ENCODE assay signal across 1 cellular context in the genomic region with DNA sequence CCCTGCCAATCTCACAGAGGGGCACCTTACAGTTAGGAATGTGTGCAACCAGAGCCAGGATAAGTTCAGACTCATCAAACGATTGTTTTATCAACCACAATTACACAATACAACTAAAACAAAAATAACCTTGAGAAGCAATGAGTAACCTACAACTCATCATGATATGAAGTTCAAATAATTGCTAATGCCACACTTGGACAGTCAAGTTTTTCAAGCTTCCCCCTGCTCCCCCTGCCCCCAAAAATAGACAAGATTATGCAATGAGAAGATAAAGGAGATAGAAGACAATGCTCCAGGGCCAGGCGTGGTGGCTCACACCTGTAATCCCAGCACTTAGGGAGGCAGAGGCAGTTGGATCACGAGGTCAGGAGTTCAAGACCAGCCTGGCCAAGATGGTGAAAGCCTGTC.
TF ChIP-seq lines count a peak whose summit lies in the region.

No MANE protein-coding gene starts in this region.

TF ChIP-seq in HepG2, 621 proteins besides CTCF, POLR2A, EP300 and RAD21 (continued from another document and continues in another):
- TF ChIP-seq, protein P1, sequence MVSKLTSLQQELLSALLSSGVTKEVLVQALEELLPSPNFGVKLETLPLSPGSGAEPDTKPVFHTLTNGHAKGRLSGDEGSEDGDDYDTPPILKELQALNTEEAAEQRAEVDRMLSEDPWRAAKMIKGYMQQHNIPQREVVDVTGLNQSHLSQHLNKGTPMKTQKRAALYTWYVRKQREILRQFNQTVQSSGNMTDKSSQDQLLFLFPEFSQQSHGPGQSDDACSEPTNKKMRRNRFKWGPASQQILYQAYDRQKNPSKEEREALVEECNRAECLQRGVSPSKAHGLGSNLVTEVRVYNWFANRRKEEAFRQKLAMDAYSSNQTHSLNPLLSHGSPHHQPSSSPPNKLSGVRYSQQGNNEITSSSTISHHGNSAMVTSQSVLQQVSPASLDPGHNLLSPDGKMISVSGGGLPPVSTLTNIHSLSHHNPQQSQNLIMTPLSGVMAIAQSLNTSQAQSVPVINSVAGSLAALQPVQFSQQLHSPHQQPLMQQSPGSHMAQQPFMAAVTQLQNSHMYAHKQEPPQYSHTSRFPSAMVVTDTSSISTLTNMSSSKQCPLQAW (CRISPR knock-in tag; IDR thresholded peaks at IDR 0.05), result no peak
- TF ChIP-seq PAX8 (CRISPR knock-in tag; IDR thresholded peaks at IDR 0.05; ENCODE audit: borderline replicate concordance) (no peak), ZNF260 (CRISPR knock-in tag; IDR thresholded peaks at IDR 0.05; ENCODE audit: borderline replicate concordance, low read depth) (no peak), ZFY (CRISPR knock-in tag; IDR thresholded peaks at IDR 0.05) (no peak), ISL2 (CRISPR knock-in tag; IDR thresholded peaks at IDR 0.05) (peak; percentile 72), GTF3A (CRISPR knock-in tag; conservative IDR thresholded peaks at IDR 0.05) (no peak), ZNF569 (CRISPR knock-in tag; IDR thresholded peaks at IDR 0.05; ENCODE audit: borderline replicate concordance) (no peak), ZNF577 (CRISPR knock-in tag; IDR thresholded peaks at IDR 0.05; ENCODE audit: borderline replicate concordance, low read depth) (no peak), CCDC6 (CRISPR knock-in tag; IDR thresholded peaks at IDR 0.05) (no peak), ZNF530 (CRISPR knock-in tag; IDR thresholded peaks at IDR 0.05; ENCODE audit: low read depth) (no peak), ZNF333 (CRISPR knock-in tag; IDR thresholded peaks at IDR 0.05; ENCODE audit: borderline replicate concordance) (no peak), ZNF790 (CRISPR knock-in tag; IDR thresholded peaks at IDR 0.05; ENCODE audit: borderline replicate concordance) (no peak), ZGPAT (CRISPR knock-in tag; IDR thresholded peaks at IDR 0.05) (0 out of 2 replicates have a peak, but pooled peaks have one; percentile 40), CEBPB (IDR thresholded peaks at IDR 0.05; ENCODE audit: borderline replicate concordance, low read depth, low read length) (peak; percentile 64; the same call in 1 of the 2 replicates), ZNF773 (CRISPR knock-in tag; IDR thresholded peaks at IDR 0.05; ENCODE audit: borderline replicate concordance) (no peak), GTF2F1 (IDR thresholded peaks at IDR 0.05; ENCODE audit: low read length) (no peak), CREB3 (CRISPR knock-in tag; IDR thresholded peaks at IDR 0.05) (no peak), GLI4 (CRISPR knock-in tag; IDR thresholded peaks at IDR 0.05; ENCODE audit: borderline replicate concordance) (no peak), ZNF891 (CRISPR knock-in tag; IDR thresholded peaks at IDR 0.05) (no peak), CENPBD1 (CRISPR knock-in tag; IDR thresholded peaks at IDR 0.05; ENCODE audit: borderline replicate concordance, low read depth) (no peak), TEAD2 (CRISPR knock-in tag; IDR thresholded peaks at IDR 0.05) (no peak), CC2D1A (CRISPR knock-in tag; IDR thresholded peaks at IDR 0.05) (no peak), ZNF501 (CRISPR knock-in tag; IDR thresholded peaks at IDR 0.05) (no peak), ZBTB46 (CRISPR knock-in tag; IDR thresholded peaks at IDR 0.05; ENCODE audit: borderline replicate concordance) (no peak), JDP2 (CRISPR knock-in tag; IDR thresholded peaks at IDR 0.05; ENCODE audit: borderline replicate concordance) (no peak), XBP1 (CRISPR knock-in tag; IDR thresholded peaks at IDR 0.05) (no peak), POLR2G (IDR thresholded peaks at IDR 0.05; ENCODE audit: low read depth, low read length) (no peak), MEIS2 (CRISPR knock-in tag; IDR thresholded peaks at IDR 0.05) (no peak)
- TF ChIP-seq, protein P2, sequence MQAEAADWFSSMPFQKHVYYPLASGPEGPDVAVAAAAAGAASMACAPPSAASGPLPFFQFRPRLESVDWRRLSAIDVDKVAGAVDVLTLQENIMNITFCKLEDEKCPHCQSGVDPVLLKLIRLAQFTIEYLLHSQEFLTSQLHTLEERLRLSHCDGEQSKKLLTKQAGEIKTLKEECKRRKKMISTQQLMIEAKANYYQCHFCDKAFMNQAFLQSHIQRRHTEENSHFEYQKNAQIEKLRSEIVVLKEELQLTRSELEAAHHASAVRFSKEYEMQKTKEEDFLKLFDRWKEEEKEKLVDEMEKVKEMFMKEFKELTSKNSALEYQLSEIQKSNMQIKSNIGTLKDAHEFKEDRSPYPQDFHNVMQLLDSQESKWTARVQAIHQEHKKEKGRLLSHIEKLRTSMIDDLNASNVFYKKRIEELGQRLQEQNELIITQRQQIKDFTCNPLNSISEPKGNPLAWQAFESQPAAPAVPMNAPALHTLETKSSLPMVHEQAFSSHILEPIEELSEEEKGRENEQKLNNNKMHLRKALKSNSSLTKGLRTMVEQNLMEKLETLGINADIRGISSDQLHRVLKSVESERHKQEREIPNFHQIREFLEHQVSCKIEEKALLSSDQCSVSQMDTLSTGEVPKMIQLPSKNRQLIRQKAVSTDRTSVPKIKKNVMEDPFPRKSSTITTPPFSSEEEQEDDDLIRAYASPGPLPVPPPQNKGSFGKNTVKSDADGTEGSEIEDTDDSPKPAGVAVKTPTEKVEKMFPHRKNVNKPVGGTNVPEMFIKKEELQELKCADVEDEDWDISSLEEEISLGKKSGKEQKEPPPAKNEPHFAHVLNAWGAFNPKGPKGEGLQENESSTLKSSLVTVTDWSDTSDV (CRISPR knock-in tag; IDR thresholded peaks at IDR 0.05), result no peak
- TF ChIP-seq, protein P3, sequence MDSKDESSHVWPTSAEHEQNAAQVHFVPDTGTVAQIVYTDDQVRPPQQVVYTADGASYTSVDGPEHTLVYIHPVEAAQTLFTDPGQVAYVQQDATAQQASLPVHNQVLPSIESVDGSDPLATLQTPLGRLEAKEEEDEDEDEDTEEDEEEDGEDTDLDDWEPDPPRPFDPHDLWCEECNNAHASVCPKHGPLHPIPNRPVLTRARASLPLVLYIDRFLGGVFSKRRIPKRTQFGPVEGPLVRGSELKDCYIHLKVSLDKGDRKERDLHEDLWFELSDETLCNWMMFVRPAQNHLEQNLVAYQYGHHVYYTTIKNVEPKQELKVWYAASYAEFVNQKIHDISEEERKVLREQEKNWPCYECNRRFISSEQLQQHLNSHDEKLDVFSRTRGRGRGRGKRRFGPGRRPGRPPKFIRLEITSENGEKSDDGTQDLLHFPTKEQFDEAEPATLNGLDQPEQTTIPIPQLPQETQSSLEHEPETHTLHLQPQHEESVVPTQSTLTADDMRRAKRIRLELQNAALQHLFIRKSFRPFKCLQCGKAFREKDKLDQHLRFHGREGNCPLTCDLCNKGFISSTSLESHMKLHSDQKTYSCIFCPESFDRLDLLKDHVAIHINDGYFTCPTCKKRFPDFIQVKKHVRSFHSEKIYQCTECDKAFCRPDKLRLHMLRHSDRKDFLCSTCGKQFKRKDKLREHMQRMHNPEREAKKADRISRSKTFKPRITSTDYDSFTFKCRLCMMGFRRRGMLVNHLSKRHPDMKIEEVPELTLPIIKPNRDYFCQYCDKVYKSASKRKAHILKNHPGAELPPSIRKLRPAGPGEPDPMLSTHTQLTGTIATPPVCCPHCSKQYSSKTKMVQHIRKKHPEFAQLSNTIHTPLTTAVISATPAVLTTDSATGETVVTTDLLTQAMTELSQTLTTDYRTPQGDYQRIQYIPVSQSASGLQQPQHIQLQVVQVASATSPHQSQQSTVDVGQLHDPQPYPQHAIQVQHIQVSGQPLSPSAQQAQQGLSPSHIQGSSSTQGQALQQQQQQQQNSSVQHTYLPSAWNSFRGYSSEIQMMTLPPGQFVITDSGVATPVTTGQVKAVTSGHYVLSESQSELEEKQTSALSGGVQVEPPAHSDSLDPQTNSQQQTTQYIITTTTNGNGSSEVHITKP (CRISPR knock-in tag; IDR thresholded peaks at IDR 0.05; ENCODE audit: low read depth), result no peak
- TF ChIP-seq, protein P4, sequence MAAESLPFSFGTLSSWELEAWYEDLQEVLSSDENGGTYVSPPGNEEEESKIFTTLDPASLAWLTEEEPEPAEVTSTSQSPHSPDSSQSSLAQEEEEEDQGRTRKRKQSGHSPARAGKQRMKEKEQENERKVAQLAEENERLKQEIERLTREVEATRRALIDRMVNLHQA (CRISPR knock-in tag; IDR thresholded peaks at IDR 0.05), result no peak
- TF ChIP-seq, protein P5, sequence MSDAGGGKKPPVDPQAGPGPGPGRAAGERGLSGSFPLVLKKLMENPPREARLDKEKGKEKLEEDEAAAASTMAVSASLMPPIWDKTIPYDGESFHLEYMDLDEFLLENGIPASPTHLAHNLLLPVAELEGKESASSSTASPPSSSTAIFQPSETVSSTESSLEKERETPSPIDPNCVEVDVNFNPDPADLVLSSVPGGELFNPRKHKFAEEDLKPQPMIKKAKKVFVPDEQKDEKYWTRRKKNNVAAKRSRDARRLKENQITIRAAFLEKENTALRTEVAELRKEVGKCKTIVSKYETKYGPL (CRISPR knock-in tag; IDR thresholded peaks at IDR 0.05), result no peak
- TF ChIP-seq, protein P6, sequence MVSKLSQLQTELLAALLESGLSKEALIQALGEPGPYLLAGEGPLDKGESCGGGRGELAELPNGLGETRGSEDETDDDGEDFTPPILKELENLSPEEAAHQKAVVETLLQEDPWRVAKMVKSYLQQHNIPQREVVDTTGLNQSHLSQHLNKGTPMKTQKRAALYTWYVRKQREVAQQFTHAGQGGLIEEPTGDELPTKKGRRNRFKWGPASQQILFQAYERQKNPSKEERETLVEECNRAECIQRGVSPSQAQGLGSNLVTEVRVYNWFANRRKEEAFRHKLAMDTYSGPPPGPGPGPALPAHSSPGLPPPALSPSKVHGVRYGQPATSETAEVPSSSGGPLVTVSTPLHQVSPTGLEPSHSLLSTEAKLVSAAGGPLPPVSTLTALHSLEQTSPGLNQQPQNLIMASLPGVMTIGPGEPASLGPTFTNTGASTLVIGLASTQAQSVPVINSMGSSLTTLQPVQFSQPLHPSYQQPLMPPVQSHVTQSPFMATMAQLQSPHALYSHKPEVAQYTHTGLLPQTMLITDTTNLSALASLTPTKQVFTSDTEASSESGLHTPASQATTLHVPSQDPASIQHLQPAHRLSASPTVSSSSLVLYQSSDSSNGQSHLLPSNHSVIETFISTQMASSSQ (IDR thresholded peaks at IDR 0.05; ENCODE audit: low read depth), result peak; percentile 53; the same call in 1 of the 2 replicates
- TF ChIP-seq, protein P6 (CRISPR knock-in tag; IDR thresholded peaks at IDR 0.05; ENCODE audit: borderline replicate concordance), result peak; percentile 64; the same call in 1 of the 2 replicates
- TF ChIP-seq, protein P7, sequence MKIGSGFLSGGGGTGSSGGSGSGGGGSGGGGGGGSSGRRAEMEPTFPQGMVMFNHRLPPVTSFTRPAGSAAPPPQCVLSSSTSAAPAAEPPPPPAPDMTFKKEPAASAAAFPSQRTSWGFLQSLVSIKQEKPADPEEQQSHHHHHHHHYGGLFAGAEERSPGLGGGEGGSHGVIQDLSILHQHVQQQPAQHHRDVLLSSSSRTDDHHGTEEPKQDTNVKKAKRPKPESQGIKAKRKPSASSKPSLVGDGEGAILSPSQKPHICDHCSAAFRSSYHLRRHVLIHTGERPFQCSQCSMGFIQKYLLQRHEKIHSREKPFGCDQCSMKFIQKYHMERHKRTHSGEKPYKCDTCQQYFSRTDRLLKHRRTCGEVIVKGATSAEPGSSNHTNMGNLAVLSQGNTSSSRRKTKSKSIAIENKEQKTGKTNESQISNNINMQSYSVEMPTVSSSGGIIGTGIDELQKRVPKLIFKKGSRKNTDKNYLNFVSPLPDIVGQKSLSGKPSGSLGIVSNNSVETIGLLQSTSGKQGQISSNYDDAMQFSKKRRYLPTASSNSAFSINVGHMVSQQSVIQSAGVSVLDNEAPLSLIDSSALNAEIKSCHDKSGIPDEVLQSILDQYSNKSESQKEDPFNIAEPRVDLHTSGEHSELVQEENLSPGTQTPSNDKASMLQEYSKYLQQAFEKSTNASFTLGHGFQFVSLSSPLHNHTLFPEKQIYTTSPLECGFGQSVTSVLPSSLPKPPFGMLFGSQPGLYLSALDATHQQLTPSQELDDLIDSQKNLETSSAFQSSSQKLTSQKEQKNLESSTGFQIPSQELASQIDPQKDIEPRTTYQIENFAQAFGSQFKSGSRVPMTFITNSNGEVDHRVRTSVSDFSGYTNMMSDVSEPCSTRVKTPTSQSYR (CRISPR knock-in tag; IDR thresholded peaks at IDR 0.05; ENCODE audit: borderline replicate concordance), result peak; percentile 71; the same call in 1 of the 2 replicates
